Comparison of ENCODE assay signal across 8 cellular contexts in the genomic region with DNA sequence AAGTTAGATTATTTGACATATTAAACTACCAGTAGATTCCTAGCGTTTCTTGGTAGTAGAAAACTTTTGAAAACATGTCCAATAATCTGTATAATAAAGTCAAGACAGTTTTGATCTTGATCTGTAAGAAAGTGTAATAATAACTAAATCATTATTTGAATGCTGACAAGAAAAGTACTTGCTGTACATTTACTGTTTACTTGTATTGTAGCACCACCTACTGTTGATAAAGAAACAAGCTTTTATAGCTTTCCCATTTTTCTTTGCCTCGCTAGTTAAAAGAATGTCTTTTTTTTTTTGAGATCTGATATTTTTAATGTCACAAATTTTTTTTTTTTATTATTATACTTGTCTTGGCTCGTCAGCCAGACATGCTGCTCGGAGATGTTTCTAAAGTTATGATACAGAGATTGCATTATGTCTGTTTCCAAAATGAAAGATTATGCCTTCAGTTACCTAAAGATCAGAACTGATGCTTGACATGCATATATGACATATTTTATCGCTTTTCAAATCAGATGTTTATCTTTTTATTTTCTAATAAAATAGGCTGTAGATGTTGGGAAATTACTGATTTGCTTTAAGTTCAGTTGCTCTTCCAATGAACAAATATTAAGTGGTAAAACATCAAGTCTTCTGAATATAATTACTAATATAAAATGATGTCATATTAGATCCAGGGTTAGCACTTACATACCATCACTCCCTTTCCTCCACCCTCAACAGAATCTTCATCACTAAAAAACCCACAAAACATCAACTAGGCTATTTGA.
DNase-seq lines count a peak whose midpoint lies in the region; ATAC-seq, FAIRE-seq and TF ChIP-seq lines count a peak whose summit lies in the region.

No MANE protein-coding gene starts in this region.

- ATAC-seq in right lobe of liver (peak; percentile 63 to 72 (median 68)), GM21528 (IDR thresholded peaks at IDR 0.05; ENCODE audit: low FRiP score, unreplicated experiment) (no peak)
- ATAC-seq in activated CD8-positive, alpha-beta memory T cell treated with anti-CD3 and anti-CD28 coated beads, Interleukin-2, amount 10 ng/mL, durations not matched to agents 7 days and 5 days = no peak

- H3K36me3 Mint-ChIP-seq in activated CD8-positive, alpha-beta memory T cell treated with anti-CD3 and anti-CD28 coated beads, Interleukin-2, amount 10 ng/mL, durations not matched to agents 7 days and 5 days = no peaks in the 10 kb centered on the region

- no peak for FAIRE-seq in bronchial epithelial cell (lab: Jason Lieb, UNC)

- H3K36me3 ChIP-seq in bronchial epithelial cell (ENCODE audit: control insufficient read depth, insufficient read depth, low read length) (no peaks in the 10 kb centered on the region), right lobe of liver (no peaks in the 10 kb centered on the region)

- peaks cover 0 to 35% (median 2%) of the 10 kb centered on the region in 4 donors for H3K4me1 ChIP-seq in right lobe of liver

- TF ChIP-seq CTCF in bronchial epithelial cell (IDR thresholded peaks at IDR 0.05; ENCODE audit: insufficient read depth, low read length, severe bottlenecking) (peak; percentile 30), right lobe of liver (IDR thresholded peaks at IDR 0.05) (peak; percentile 52 to 66 (median 61))

- peak overlapping the region in 2 of 3 donors; percentile 21 to 50 for H3K27ac ChIP-seq in right lobe of liver

- H3K4me1 Mint-ChIP-seq in activated CD8-positive, alpha-beta memory T cell treated with anti-CD3 and anti-CD28 coated beads, Interleukin-2, amount 10 ng/mL, durations not matched to agents 7 days and 5 days = no peaks in the 10 kb centered on the region

- no peak overlapping the region for H3K4me3 Mint-ChIP-seq in activated CD8-positive, alpha-beta memory T cell treated with anti-CD3 and anti-CD28 coated beads, Interleukin-2, amount 10 ng/mL, durations not matched to agents 7 days and 5 days

- CTCF ChIA-PET in activated CD8-positive, alpha-beta memory T cell treated with anti-CD3 and anti-CD28 coated beads, Interleukin-2, amount 10 ng/mL, durations not matched to agents 7 days and 5 days (lab: Charles Lee) = interaction anchor here (1.0 to 1.9 kb wide), 4 partner anchors 211 to 543 kb away, joined by 3 to 5 read pairs (median 4); no protein-coding TSS in a partner anchor

- no peak for TF ChIP-seq POLR2A in right lobe of liver (IDR thresholded peaks at IDR 0.05)

- no peak overlapping the region for H3K4me3 ChIP-seq in bronchial epithelial cell (ENCODE audit: low read depth, low read length)
- H3K4me3 ChIP-seq in right lobe of liver = no peak overlapping the region

- WGBS in right lobe of liver (ENCODE audit: insufficient coverage, low coverage, low lambda C conversion rate, missing lambda C conversion rate) = 13% methylated on average over 5 of the region's 5 CpGs

- no peak overlapping the region for H3K27ac Mint-ChIP-seq in activated CD8-positive, alpha-beta memory T cell treated with anti-CD3 and anti-CD28 coated beads, Interleukin-2, amount 10 ng/mL, durations not matched to agents 7 days and 5 days

- intact Hi-C loops in right lobe of liver (cut with DNase I) = loop anchor here in 1 of 2 donors (10.0 kb wide), 1 partner anchor 215 kb away; no protein-coding TSS in a partner anchor

- DNase-seq in NCI-H187 treated with DMSO at 0.1 percent for 48 hours (lab: John Stamatoyannopoulos, UW) = peak; percentile 17
- DNase-seq in NCI-H187 (lab: John Stamatoyannopoulos, UW) = no peak
- DNase-seq in NCI-H2227 treated with DMSO at 0.1 percent for 48 hours (lab: John Stamatoyannopoulos, UW) = peak; percentile 40
- peak; percentile 72 for DNase-seq in bronchial epithelial cell (ENCODE audit: low read depth)
- DNase-seq in right lobe of liver = no peak
- no peak for DNase-seq in activated CD8-positive, alpha-beta memory T cell treated with anti-CD3 and anti-CD28 coated beads, Interleukin-2, amount 10 ng/mL, durations not matched to agents 7 days and 5 days
- no peak for DNase-seq in cortex of kidney (lab: John Stamatoyannopoulos, UW)

- H3K27me3 Mint-ChIP-seq in activated CD8-positive, alpha-beta memory T cell treated with anti-CD3 and anti-CD28 coated beads, Interleukin-2, amount 10 ng/mL, durations not matched to agents 7 days and 5 days = peaks cover 20% of the 10 kb centered on the region

- H3K9me3 ChIP-seq in right lobe of liver = no peaks in the 10 kb centered on the region

- H3K9me3 Mint-ChIP-seq in activated CD8-positive, alpha-beta memory T cell treated with anti-CD3 and anti-CD28 coated beads, Interleukin-2, amount 10 ng/mL, durations not matched to agents 7 days and 5 days (ENCODE audit: low read depth) = no peaks in the 10 kb centered on the region

- H3K27me3 ChIP-seq in bronchial epithelial cell (ENCODE audit: control insufficient read depth, insufficient read depth, low read length) (no peaks in the 10 kb centered on the region), right lobe of liver (no peaks in the 10 kb centered on the region)

Comparison
In these comparisons a context has a peak if more than half of its experiments do, and no peak if none do; other contexts are left out.
1. DNase-seq: peak in NCI-H187 treated with DMSO at 0.1 percent for 48 hours (single experiment), NCI-H2227 treated with DMSO at 0.1 percent for 48 hours (single experiment) and bronchial epithelial cell (single experiment); none in NCI-H187 (0 of 2), right lobe of liver (0 of 3), activated CD8-positive, alpha-beta memory T cell treated with anti-CD3 and anti-CD28 coated beads, Interleukin-2, amount 10 ng/mL, durations not matched to agents 7 days and 5 days (single experiment) and cortex of kidney (single experiment).
2. ATAC-seq: peak in right lobe of liver (4 of 4); none in activated CD8-positive, alpha-beta memory T cell treated with anti-CD3 and anti-CD28 coated beads, Interleukin-2, amount 10 ng/mL, durations not matched to agents 7 days and 5 days (single experiment) and GM21528 (single experiment).